In the genomic region with DNA sequence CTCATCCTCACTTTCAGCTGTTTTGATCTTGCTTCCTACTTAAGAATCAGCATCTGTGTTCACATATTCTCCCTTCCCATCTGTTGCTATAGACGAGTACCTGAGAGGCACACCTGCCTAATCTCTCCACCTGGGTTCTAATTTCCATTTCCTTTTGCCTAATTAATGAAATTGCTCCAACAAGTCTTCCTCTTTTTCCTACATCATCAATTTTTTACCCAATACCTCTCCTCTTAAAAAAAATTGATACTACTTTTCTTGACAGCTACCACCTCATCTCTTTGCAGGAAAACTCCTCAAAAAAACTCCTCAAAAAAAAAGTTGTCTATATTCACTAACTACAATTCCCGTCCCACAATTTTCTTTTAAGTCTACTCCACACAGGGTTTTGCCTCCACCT, we compare ENCODE assay signal across 29 cellular contexts.
"Had no signal": no experiment of that assay in that cellular context is flagged by ENCODE, and none has a peak within 500 bp of the region (broad histone marks: within the 10 kb centered on the region; RNA-seq: fewer than 3 reads in every experiment).

No MANE protein-coding gene starts in this region.

- H3K36me3 Mint-ChIP-seq: natural killer cell treated with Interleukin-12 subunit alpha and Interleukin-12 subunit beta and Interleukin-15 and Interleukin-18, amount 100 ng/mL, for 72 hours; stimulated activated effector memory CD8-positive, alpha-beta T cell treated with anti-CD3 and anti-CD28 coated beads, Interleukin-12 subunit alpha, Interleukin-12 subunit beta, amount 100 ng/mL, for 72 hours had no signal

- H3K4me1 Mint-ChIP-seq: mesothelial cell of epicardium; stimulated activated effector memory CD8-positive, alpha-beta T cell treated with anti-CD3 and anti-CD28 coated beads, Interleukin-12 subunit alpha, Interleukin-12 subunit beta, amount 100 ng/mL, for 72 hours had no signal

- H3K4me1 ChIP-seq: left ventricle myocardium inferior, pancreas, prostate gland, suprapubic skin, upper lobe of right lung had no signal

- H3K36me3 ChIP-seq: pancreas, prostate gland, suprapubic skin, thoracic aorta, upper lobe of right lung had no signal

- H3K9me3 Mint-ChIP-seq: mesothelial cell of epicardium; natural killer cell treated with Interleukin-12 subunit alpha and Interleukin-12 subunit beta and Interleukin-15 and Interleukin-18, amount 100 ng/mL, for 72 hours; neural crest cell; stimulated activated effector memory CD8-positive, alpha-beta T cell treated with anti-CD3 and anti-CD28 coated beads, Interleukin-12 subunit alpha, Interleukin-12 subunit beta, amount 100 ng/mL, for 72 hours; stimulated activated naive CD8-positive, alpha-beta T cell treated with anti-CD3 and anti-CD28 coated beads, Interleukin-15, Interleukin-2, amounts not matched to agents 100 ng/mL and 50 ng/mL, for 24 hours had no signal

- H3K27ac ChIP-seq: left ventricle myocardium inferior, pancreas, prostate gland, sigmoid colon, spleen, suprapubic skin, thoracic aorta, tibial artery, upper lobe of right lung had no signal

- H3K9me3 ChIP-seq: left ventricle myocardium inferior, mucosa of descending colon, pancreas, prostate gland, sigmoid colon, spleen, suprapubic skin, thoracic aorta, tibial artery, upper lobe of right lung had no signal

- H3K4me3 ChIP-seq: left ventricle myocardium inferior, lung, mucosa of descending colon, pancreas, prostate gland, sigmoid colon, spleen, suprapubic skin, thoracic aorta, tibial artery, upper lobe of right lung had no signal

- FAIRE-seq: pancreas, small intestine, urothelium cell line had no signal

- H3K27me3 ChIP-seq: pancreas, sigmoid colon, spleen, suprapubic skin, tibial artery, upper lobe of right lung had no signal

- H3K27ac Mint-ChIP-seq: mesothelial cell of epicardium; naive thymus-derived CD4-positive, alpha-beta T cell; natural killer cell treated with Interleukin-12 subunit alpha and Interleukin-12 subunit beta and Interleukin-15 and Interleukin-18, amount 100 ng/mL, for 72 hours; stimulated activated effector memory CD8-positive, alpha-beta T cell treated with anti-CD3 and anti-CD28 coated beads, Interleukin-12 subunit alpha, Interleukin-12 subunit beta, amount 100 ng/mL, for 72 hours; stimulated activated naive CD8-positive, alpha-beta T cell treated with anti-CD3 and anti-CD28 coated beads, Interleukin-15, Interleukin-2, amounts not matched to agents 100 ng/mL and 50 ng/mL, for 24 hours had no signal

- ATAC-seq: mucosa of descending colon; naive thymus-derived CD4-positive, alpha-beta T cell; natural killer cell treated with Interleukin-12 subunit alpha and Interleukin-12 subunit beta and Interleukin-15 and Interleukin-18, amount 100 ng/mL, for 72 hours; pancreas; right cardiac atrium; stimulated activated effector memory CD8-positive, alpha-beta T cell treated with anti-CD3 and anti-CD28 coated beads, Interleukin-12 subunit alpha, Interleukin-12 subunit beta, amount 100 ng/mL, for 72 hours; upper lobe of right lung had no signal

- DNase-seq: hypothalamus; islet precursor cell; left ventricle myocardium inferior; mesendoderm; mucosa of descending colon; naive thymus-derived CD4-positive, alpha-beta T cell; nucleus accumbens; pancreas; posterior cingulate gyrus; retina; right cardiac atrium; sigmoid colon; small intestine; spleen; stimulated activated CD4-positive, alpha-beta T cell treated with anti-CD3 and anti-CD28 coated beads, Interleukin-4, amount 100 ng/mL, for 24 hours; stimulated activated naive CD4-positive, alpha-beta T cell; tibial artery; trophoblast cell; upper lobe of right lung had no signal

- H3K27me3 Mint-ChIP-seq: naive thymus-derived CD4-positive, alpha-beta T cell; natural killer cell treated with Interleukin-12 subunit alpha and Interleukin-12 subunit beta and Interleukin-15 and Interleukin-18, amount 100 ng/mL, for 72 hours; stimulated activated naive CD8-positive, alpha-beta T cell treated with anti-CD3 and anti-CD28 coated beads, Interleukin-15, Interleukin-2, amounts not matched to agents 100 ng/mL and 50 ng/mL, for 24 hours had no signal

- H3K4me3 Mint-ChIP-seq: mesothelial cell of epicardium; naive thymus-derived CD4-positive, alpha-beta T cell; natural killer cell treated with Interleukin-12 subunit alpha and Interleukin-12 subunit beta and Interleukin-15 and Interleukin-18, amount 100 ng/mL, for 72 hours; neural crest cell; stimulated activated effector memory CD8-positive, alpha-beta T cell treated with anti-CD3 and anti-CD28 coated beads, Interleukin-12 subunit alpha, Interleukin-12 subunit beta, amount 100 ng/mL, for 72 hours; stimulated activated naive CD8-positive, alpha-beta T cell treated with anti-CD3 and anti-CD28 coated beads, Interleukin-15, Interleukin-2, amounts not matched to agents 100 ng/mL and 50 ng/mL, for 24 hours had no signal
